11 cellular contexts compared by ENCODE assay signal in the genomic region with DNA sequence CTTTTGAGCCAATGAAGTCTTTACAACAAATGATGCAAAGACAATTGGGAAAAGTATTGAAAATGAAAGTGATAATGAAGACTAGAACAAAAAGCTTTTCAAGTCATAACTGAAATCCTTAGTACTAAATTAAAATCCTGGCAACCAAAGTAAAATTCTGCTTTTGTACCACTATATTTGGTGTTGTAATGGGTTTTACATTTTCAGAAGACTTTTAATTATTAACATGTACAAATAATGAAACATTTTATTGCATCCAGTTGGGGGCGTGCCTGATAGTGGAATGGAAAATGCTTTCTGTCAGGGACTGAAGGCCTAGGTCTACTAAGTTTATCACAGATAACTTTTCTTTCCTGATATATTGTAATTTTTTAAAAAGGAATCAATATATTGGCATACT.
A peak's percentile ranks its signal among the peaks of the same experiment; 100 is the strongest.
DNase-seq lines count a peak whose midpoint lies in the region; ATAC-seq and TF ChIP-seq lines count a peak whose summit lies in the region.
"Had no signal": no experiment of that assay in that cellular context is flagged by ENCODE, and none has a peak within 500 bp of the region (broad histone marks: within the 10 kb centered on the region; RNA-seq: fewer than 3 reads in every experiment).

No MANE protein-coding gene starts in this region.

- ATAC-seq in IMR-90 (ENCODE audit: low read depth) (no peak), left lung (no peak)
- no peak for ATAC-seq in CD4-positive, alpha-beta T cell (ENCODE audit: poor library complexity)

- no peaks in the 10 kb centered on the region for H3K27me3 ChIP-seq in GM06990 (replicated peaks; ENCODE audit: control insufficient read depth, insufficient read depth, low read length)
- no peaks in the 10 kb centered on the region for H3K27me3 ChIP-seq in IMR-90 (ENCODE audit: control insufficient read depth, insufficient read depth, low read length)
- no peaks in the 10 kb centered on the region for H3K27me3 ChIP-seq in muscle layer of duodenum (ENCODE audit: low read depth, low read length)
- no peaks in the 10 kb centered on the region for H3K27me3 ChIP-seq in left lung
- H3K27me3 ChIP-seq in CD4-positive, alpha-beta T cell (ENCODE audit: control insufficient read depth, insufficient read depth, low read length): no peaks in the 10 kb centered on the region

- no peak overlapping the region for H2AK9ac ChIP-seq in IMR-90 (replicated peaks; ENCODE audit: low read depth, low read length, poor library complexity)

- no peak overlapping the region for H3K18ac ChIP-seq in IMR-90 (ENCODE audit: low read depth, low read length)

- peaks cover 4% of the 10 kb centered on the region for H3K4me1 Mint-ChIP-seq in CD4-positive, alpha-beta T cell (ENCODE audit: low read depth)

- H3K23ac ChIP-seq in IMR-90 (ENCODE audit: low read depth, low read length): no peak overlapping the region

- H3K27ac ChIP-seq in IMR-90 (ENCODE audit: insufficient read depth, low read length) (no peak overlapping the region), muscle layer of duodenum (ENCODE audit: low read length) (peak overlapping the region; percentile 25), left lung (no peak overlapping the region)
- H3K27ac ChIP-seq in CD4-positive, alpha-beta T cell (ENCODE audit: low read depth, low read length): no peak overlapping the region

- no peak overlapping the region for H2AK5ac ChIP-seq in IMR-90 (ENCODE audit: low read depth, low read length)

- no peak overlapping the region for H2BK20ac ChIP-seq in IMR-90 (ENCODE audit: low read depth, low read length)

- no peak overlapping the region for H3K9ac ChIP-seq in IMR-90 (ENCODE audit: low read depth, low read length)

- no peak overlapping the region for H3K4me2 ChIP-seq in IMR-90 (ENCODE audit: low read depth, low read length)

- no peak overlapping the region for H3K4ac ChIP-seq in IMR-90 (ENCODE audit: low read depth, low read length)

- peaks cover 45% of the 10 kb centered on the region for H3K36me3 Mint-ChIP-seq in CD4-positive, alpha-beta T cell (ENCODE audit: low read depth)

- H2BK15ac ChIP-seq in IMR-90 (ENCODE audit: low read depth, low read length): no peak overlapping the region

- no peak overlapping the region for H2AFZ ChIP-seq in IMR-90 (replicated peaks; ENCODE audit: low read length, poor library complexity)

- no peak overlapping the region for H3K14ac ChIP-seq in IMR-90 (replicated peaks; ENCODE audit: low read depth, low read length)

- TF ChIP-seq RAD21 in IMR-90 (IDR thresholded peaks at IDR 0.05; ENCODE audit: low read length): peak; percentile 22; the same call in 1 of the 2 replicates

- no peak overlapping the region for H4K91ac ChIP-seq in IMR-90 (ENCODE audit: insufficient read depth, low read depth, low read length)

- H4K8ac ChIP-seq in IMR-90 (ENCODE audit: low read depth in 2 of 2, low read length in 2 of 2): no peak overlapping the region

- dilution Hi-C loops in IMR-90 (cut with HindIII; ENCODE audit: low sequenced_read_pairs, unreplicated experiment): no loop called here

- TF ChIP-seq CTCF in GM06990 (IDR thresholded peaks at IDR 0.05; ENCODE audit: insufficient read depth, low read length, poor library complexity, severe bottlenecking) (no peak), IMR-90 (conservative IDR thresholded peaks at IDR 0.05; ENCODE audit: low read depth, low read length) (0 out of 2 replicates have a peak, but pooled peaks have one; percentile 26), astrocyte of the cerebellum (IDR thresholded peaks at IDR 0.05; ENCODE audit: low read depth, low read length, missing control alignments) (peak; percentile 17), left lung (IDR thresholded peaks at IDR 0.05) (no peak)
- TF ChIP-seq CTCF in CD4-positive, alpha-beta T cell (IDR thresholded peaks at IDR 0.05): no peak

- DNase-seq in GM06990 (ENCODE audit: extremely low read depth, insufficient read length): peak; percentile 13
- peak; percentile 3 for DNase-seq in IMR-90
- peak; percentile 11 for DNase-seq in astrocyte of the cerebellum (ENCODE audit: low read depth)
- no peak for DNase-seq in left lung
- no peak for DNase-seq in HEK293T (ENCODE audit: extremely low spot score)
- no peak for DNase-seq in CD4-positive, alpha-beta T cell
- no peak for DNase-seq in NK-92 treated with Interleukin-12 subunit alpha and Interleukin-12 subunit beta, amount 100 ng/mL, for 24 hours (lab: John Stamatoyannopoulos, UW)
- DNase-seq: activated naive CD8-positive, alpha-beta T cell treated with anti-CD3 and anti-CD28 coated beads, Interleukin-2, amount 10 ng/mL, durations not matched to agents 7 days and 5 days; GF-D8; H7 had no signal

- H3K56ac ChIP-seq in IMR-90 (ENCODE audit: extremely low read depth, insufficient read depth, low read length): no peak overlapping the region

- no peak overlapping the region for H3K4me3 Mint-ChIP-seq in CD4-positive, alpha-beta T cell
- H3K4me3 Mint-ChIP-seq: activated naive CD8-positive, alpha-beta T cell treated with anti-CD3 and anti-CD28 coated beads, Interleukin-2, amount 10 ng/mL, durations not matched to agents 7 days and 5 days had no signal

- H4K5ac ChIP-seq in IMR-90 (ENCODE audit: low read depth, low read length): no peak overlapping the region

- in situ Hi-C loops in IMR-90 (cut with MboI; ENCODE audit: low sequenced_read_pairs) (no loop called here), astrocyte of the cerebellum (cut with HindIII; ENCODE audit: low sequenced_read_pairs) (loop anchor here (25.0 kb wide), 1 partner anchor 883 kb away; no protein-coding TSS in a partner anchor)

- H2BK5ac ChIP-seq in IMR-90 (ENCODE audit: low read depth, low read length, poor library complexity, severe bottlenecking): no peak overlapping the region

- H3K27ac Mint-ChIP-seq in CD4-positive, alpha-beta T cell: no peak overlapping the region
- H3K27ac Mint-ChIP-seq: activated naive CD8-positive, alpha-beta T cell treated with anti-CD3 and anti-CD28 coated beads, Interleukin-2, amount 10 ng/mL, durations not matched to agents 7 days and 5 days had no signal

- CTCF ChIA-PET in IMR-90 (lab: Yijun Ruan, JAX) (no interaction called here), HEK293T (lab: Yijun Ruan, JAX) (no interaction called here)
- CTCF ChIA-PET in CD4-positive, alpha-beta T cell (lab: Charles Lee): no interaction called here

- intact Hi-C loops in IMR-90 (cut with micrococcal nuclease): loop anchor here (2.0 to 5.0 kb wide), 3 partner anchors 362 to 954 kb away; partner anchors contain the start of gene AKT3
- intact Hi-C loops in left lung (cut with DNase I): loop anchor here in 1 of 2 donors (10.0 kb wide), 1 partner anchor 400 kb away; no protein-coding TSS in a partner anchor
- intact Hi-C loops in CD4-positive, alpha-beta T cell (cut with DNase I, micrococcal nuclease): loop anchor here (2.0 to 10.0 kb wide), 3 partner anchors 602 to 1450 kb away; no protein-coding TSS in a partner anchor

- no CpG with 5 or more reads among the region's 1 CpG for WGBS in IMR-90 (ENCODE audit: extremely low coverage in 2 of 2, insufficient read length in 1 of 2), 2 experiments

- H3K4me3 ChIP-seq in GM06990 (replicated peaks; ENCODE audit: low read depth, low read length) (no peak overlapping the region), IMR-90 (ENCODE audit: insufficient read depth, low read depth, low read length) (no peak overlapping the region), astrocyte of the cerebellum (ENCODE audit: low read depth, low read length) (no peak overlapping the region), muscle layer of duodenum (ENCODE audit: low read depth in 1 of 2, low read length in 2 of 2) (no peak overlapping the region), left lung (no peak overlapping the region)

- H3K9me3 ChIP-seq in IMR-90 (ENCODE audit: control insufficient read depth, insufficient read depth, low read length) (no peaks in the 10 kb centered on the region), muscle layer of duodenum (ENCODE audit: control insufficient read depth in 1 of 2, low read length in 2 of 2) (no peaks in the 10 kb centered on the region), left lung (no peaks in the 10 kb centered on the region)
- no peaks in the 10 kb centered on the region for H3K9me3 ChIP-seq in CD4-positive, alpha-beta T cell (ENCODE audit: control insufficient read depth, low read length)

- H3K9me1 ChIP-seq in IMR-90 (ENCODE audit: insufficient read depth, low read length): no peaks in the 10 kb centered on the region

- no peak for TF ChIP-seq POLR2A in IMR-90 (IDR thresholded peaks at IDR 0.05; ENCODE audit: low read depth, low read length)

- H3K36me3 ChIP-seq in GM06990 (ENCODE audit: control insufficient read depth, insufficient read depth, low read length) (no peaks in the 10 kb centered on the region), IMR-90 (ENCODE audit: control insufficient read depth, insufficient read depth, low read length) (peaks cover 5% of the 10 kb centered on the region; the same call in 1 of the 2 replicates), muscle layer of duodenum (ENCODE audit: control insufficient read depth in 1 of 2, insufficient read depth in 2 of 2, low read length in 2 of 2) (peaks cover 0 to 4% of the 10 kb centered on the region in 2 donors), left lung (peaks cover 0 to 46% of the 10 kb centered on the region in 2 donors)

- BruUV-seq in IMR-90 (replicated peaks; lab: Mats Ljungman, UMichigan): no TSS peak

- no peak overlapping the region for H2BK120ac ChIP-seq in IMR-90 (ENCODE audit: low read depth, low read length)

- no peaks in the 10 kb centered on the region for H3K9me3 Mint-ChIP-seq in CD4-positive, alpha-beta T cell
- H3K9me3 Mint-ChIP-seq: activated naive CD8-positive, alpha-beta T cell treated with anti-CD3 and anti-CD28 coated beads, Interleukin-2, amount 10 ng/mL, durations not matched to agents 7 days and 5 days had no signal

- H3K4me1 ChIP-seq in IMR-90 (ENCODE audit: control insufficient read depth, insufficient read depth, low read length): no peaks in the 10 kb centered on the region
- H3K4me1 ChIP-seq in muscle layer of duodenum (ENCODE audit: control insufficient read depth in 1 of 2, insufficient read depth in 2 of 2, low read length in 2 of 2): no peaks in the 10 kb centered on the region
- H3K4me1 ChIP-seq in left lung: no peaks in the 10 kb centered on the region

- no peaks in the 10 kb centered on the region for H3K79me1 ChIP-seq in IMR-90 (ENCODE audit: low read depth in 1 of 2, low read length in 2 of 2)

- POLR2A ChIA-PET in IMR-90 (lab: Charles Lee; ENCODE audit: unreplicated experiment): no interaction called here
- POLR2A ChIA-PET in HEK293T (lab: Yijun Ruan, JAX): no interaction called here
- POLR2A ChIA-PET in CD4-positive, alpha-beta T cell (lab: Charles Lee): no interaction called here

- no peaks in the 10 kb centered on the region; the same call in 1 of the 2 replicates for H4K20me1 ChIP-seq in IMR-90 (ENCODE audit: insufficient read depth, low read length)

- H3K27me3 Mint-ChIP-seq in CD4-positive, alpha-beta T cell: no peaks in the 10 kb centered on the region
- H3K27me3 Mint-ChIP-seq: activated naive CD8-positive, alpha-beta T cell treated with anti-CD3 and anti-CD28 coated beads, Interleukin-2, amount 10 ng/mL, durations not matched to agents 7 days and 5 days had no signal

TF ChIP-seq in IMR-90, 13 proteins besides CTCF, POLR2A, EP300 and RAD21:
- TF ChIP-seq MAFK (IDR thresholded peaks at IDR 0.05; ENCODE audit: low read depth, low read length): no peak

TF ChIP-seq in HEK293T, 16 proteins besides CTCF, POLR2A, EP300 and RAD21 (continues in another document):
- TF ChIP-seq L3MBTL2 (conservative IDR thresholded peaks at IDR 0.05) (no peak), HDGF (IDR thresholded peaks at IDR 0.05; ENCODE audit: borderline replicate concordance) (no peak), FOXK2 (IDR thresholded peaks at IDR 0.05) (no peak)

Comparison
In these comparisons a context has a peak if more than half of its experiments do, and no peak if none do; other contexts are left out.
1. DNase-seq: peak in GM06990 (single experiment), IMR-90 (single experiment) and astrocyte of the cerebellum (single experiment); none in left lung (0 of 2), HEK293T (single experiment), CD4-positive, alpha-beta T cell (0 of 10) and NK-92 treated with Interleukin-12 subunit alpha and Interleukin-12 subunit beta, amount 100 ng/mL, for 24 hours (single experiment).
2. CTCF ChIP-seq: peak in IMR-90 (single experiment) and astrocyte of the cerebellum (single experiment); none in GM06990 (single experiment), left lung (0 of 2) and CD4-positive, alpha-beta T cell (single experiment).